In genomic region chr9:9913276-9913832, GRCh38 we compare ENCODE assay signal across 1 cellular context.
TF ChIP-seq lines count a peak whose summit lies in the region.

No MANE protein-coding gene starts in this region.

TF ChIP-seq in WTC11, 78 proteins besides CTCF, POLR2A, EP300 and RAD21 (continued from another document):
- TF ChIP-seq ATF2 (CRISPR knock-in tag; IDR thresholded peaks at IDR 0.05; ENCODE audit: borderline replicate concordance, low read depth): no peak
- TF ChIP-seq PRRX2 (CRISPR knock-in tag; IDR thresholded peaks at IDR 0.05): no peak
- no peak for TF ChIP-seq EMX1 (CRISPR knock-in tag; IDR thresholded peaks at IDR 0.05)
- TF ChIP-seq NFE2L1 (CRISPR knock-in tag; IDR thresholded peaks at IDR 0.05): no peak
- no peak for TF ChIP-seq MAX (CRISPR knock-in tag; IDR thresholded peaks at IDR 0.05)
- TF ChIP-seq RELA (CRISPR knock-in tag; IDR thresholded peaks at IDR 0.05; ENCODE audit: borderline replicate concordance): no peak
- TF ChIP-seq GRHL2 (CRISPR knock-in tag; IDR thresholded peaks at IDR 0.05; ENCODE audit: insufficient replicate concordance, severe bottlenecking): no peak
- no peak for TF ChIP-seq PRDM15 (CRISPR knock-in tag; IDR thresholded peaks at IDR 0.05)
